ENCODE assay signal across 8 cellular contexts in the genomic region with DNA sequence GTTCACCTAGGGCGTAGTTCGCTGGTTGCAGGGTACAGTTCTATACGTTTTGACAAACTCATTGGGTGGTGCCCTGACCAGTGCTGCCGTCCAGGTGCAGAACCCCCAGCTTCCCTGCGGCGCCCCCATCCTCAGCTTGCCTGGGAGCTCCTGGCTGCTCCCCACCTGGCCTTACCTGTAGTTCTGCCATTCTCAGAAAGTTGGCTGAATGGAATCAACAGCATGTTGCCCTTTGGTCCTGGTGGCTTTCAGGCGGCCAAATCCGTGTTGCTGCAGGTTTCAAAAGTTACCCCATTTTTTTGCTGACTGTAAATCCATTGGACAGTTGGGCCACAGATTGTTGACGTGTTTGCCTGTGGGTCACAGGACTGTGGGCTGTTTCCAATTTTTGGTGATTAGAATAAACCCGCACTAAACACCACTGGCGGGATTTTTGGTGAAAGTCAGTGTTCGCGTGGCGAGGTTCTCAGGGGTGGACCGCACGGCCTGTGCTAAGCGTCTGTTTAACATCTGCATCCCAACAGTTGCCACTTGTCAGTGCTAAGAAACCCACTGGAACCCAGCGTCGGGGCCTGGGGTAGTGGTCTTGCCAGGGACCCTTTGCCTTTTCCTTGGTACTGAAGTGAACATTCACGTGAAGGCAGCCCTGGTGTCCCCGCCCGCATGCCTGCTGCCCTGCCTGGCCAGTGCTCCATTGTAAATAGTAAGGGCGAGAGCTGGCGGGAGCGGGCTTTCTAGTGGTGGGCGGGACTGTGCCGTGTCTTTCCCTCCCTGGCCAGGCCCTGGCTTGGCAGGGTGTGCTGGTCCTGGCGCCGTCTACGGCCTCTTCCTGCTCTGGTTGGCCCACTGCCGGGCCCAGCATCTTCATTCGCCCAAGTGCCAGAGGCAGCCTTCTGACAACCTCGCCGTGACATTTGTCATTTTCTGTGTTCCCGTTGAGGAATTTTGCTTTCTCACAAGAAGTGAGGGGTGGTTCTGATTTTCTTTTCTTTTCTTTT. TPM values are rescaled to one million over a fixed set of nuclear protein-coding genes. Genes with fewer than 3 reads are reported as not detected.
DNase-seq lines count a peak whose midpoint lies in the region; ATAC-seq, FAIRE-seq and TF ChIP-seq lines count a peak whose summit lies in the region.

No MANE protein-coding gene starts in this region.

- 20% methylated on average over 24 of the region's 35 CpGs for WGBS in HepG2 (ENCODE audit: low lambda C conversion rate)

- no peak overlapping the region for H3K4me3 ChIP-seq in CD4-positive, alpha-beta memory T cell (ENCODE audit: low read length in 2 of 2)
- H3K4me3 ChIP-seq in astrocyte (ENCODE audit: insufficient read depth, low read depth, low read length) (peak overlapping the region; percentile 17), HepG2 (replicated peaks in 1 of 3; ENCODE audit: insufficient read depth in 1 of 3, low read depth in 2 of 3, low read length in 3 of 3) (peak overlapping the region; percentile 18 to 58 (median 20); a peak in 5 of 6 replicates), tibial artery (no peak overlapping the region)

- H4K20me1 ChIP-seq in astrocyte (ENCODE audit: insufficient read depth, low read length): peaks cover 68% of the 10 kb centered on the region
- H4K20me1 ChIP-seq in HepG2 (ENCODE audit: insufficient read depth, low read length): peaks cover 21% of the 10 kb centered on the region

- CTCF ChIA-PET in CD4-positive, alpha-beta memory T cell (lab: Charles Lee; ENCODE audit: partially characterized antibody): interaction anchor here (1.0 kb wide), 1 partner anchor 24 kb away, joined by 3 read pairs; no protein-coding TSS in a partner anchor
- CTCF ChIA-PET in HepG2 (lab: Yijun Ruan, JAX; ENCODE audit: low intra/inter-chr PET ratio, low total read pairs): no interaction called here

- BruUV-seq in HepG2 (replicated peaks; lab: Mats Ljungman, UMichigan): no TSS peak

- H3K9me3 ChIP-seq in CD4-positive, alpha-beta memory T cell (ENCODE audit: control insufficient read depth in 1 of 2, low read length in 2 of 2): no peaks in the 10 kb centered on the region
- H3K9me3 ChIP-seq in astrocyte (ENCODE audit: insufficient read depth, low read depth, low read length) (no peaks in the 10 kb centered on the region), HepG2 (ENCODE audit: low read length) (no peaks in the 10 kb centered on the region), tibial artery (no peaks in the 10 kb centered on the region)

- H3K79me2 ChIP-seq in astrocyte (ENCODE audit: insufficient read depth, low read length) (peaks cover 76% of the 10 kb centered on the region), HepG2 (ENCODE audit: insufficient read depth, low read length) (peaks cover 66% of the 10 kb centered on the region)

- peaks cover 0 to 4% of the 10 kb centered on the region in 2 donors for H3K36me3 Mint-ChIP-seq in CD4-positive, alpha-beta memory T cell
- H3K36me3 Mint-ChIP-seq in astrocyte (ENCODE audit: low read depth, unreplicated experiment): no peaks in the 10 kb centered on the region

- DNase-seq in CD4-positive, alpha-beta memory T cell: no peak
- DNase-seq in LoVo (ENCODE audit: low spot score) (peak; percentile 43), astrocyte (ENCODE audit: low read depth) (peak; percentile 62), HepG2 (ENCODE audit: low spot score) (peak; percentile 79), tibial artery (peak; percentile 86 to 96), NCI-H1048 (lab: John Stamatoyannopoulos, UW) (no peak)

- no peaks in the 10 kb centered on the region for H3K27me3 ChIP-seq in CD4-positive, alpha-beta memory T cell (ENCODE audit: insufficient read depth, low read length)
- H3K27me3 ChIP-seq in astrocyte (ENCODE audit: insufficient read depth, low read length): no peaks in the 10 kb centered on the region
- no peaks in the 10 kb centered on the region; a peak in 1 of 5 replicates for H3K27me3 ChIP-seq in HepG2 (ENCODE audit: control insufficient read depth in 1 of 2, insufficient read depth in 2 of 2, low read length in 2 of 2)
- H3K27me3 ChIP-seq in tibial artery: no peaks in the 10 kb centered on the region

- peak; percentile 38 for ATAC-seq in HepG2
- ATAC-seq in HG02642 (IDR thresholded peaks at IDR 0.05; ENCODE audit: poor library complexity, unreplicated experiment): no peak
- no peak for ATAC-seq in GM21526 (IDR thresholded peaks at IDR 0.05; ENCODE audit: low FRiP score, unreplicated experiment)

- H3K4me1 ChIP-seq in CD4-positive, alpha-beta memory T cell (ENCODE audit: insufficient read depth, low read length): peaks cover 63% of the 10 kb centered on the region
- peaks cover 51% of the 10 kb centered on the region for H3K4me1 ChIP-seq in astrocyte (ENCODE audit: insufficient read depth, low read length)
- peaks cover 66% of the 10 kb centered on the region for H3K4me1 ChIP-seq in HepG2 (ENCODE audit: insufficient read depth, low read length)
- H3K4me1 ChIP-seq in tibial artery: peaks cover 6 to 85% (median 61%) of the 10 kb centered on the region in 4 donors

- peak overlapping the region in 4 of 7 donors; percentile 51 to 84 (median 74) for H3K27ac Mint-ChIP-seq in CD4-positive, alpha-beta memory T cell
- H3K27ac Mint-ChIP-seq in astrocyte (ENCODE audit: unreplicated experiment): peak overlapping the region; percentile 97

- H3K27me3 Mint-ChIP-seq in CD4-positive, alpha-beta memory T cell: no peaks in the 10 kb centered on the region
- no peaks in the 10 kb centered on the region for H3K27me3 Mint-ChIP-seq in astrocyte (ENCODE audit: low read depth, unreplicated experiment)

- TF ChIP-seq POLR2A in HepG2 (IDR thresholded peaks at IDR 0.05; ENCODE audit: insufficient read depth in 1 of 2, low read depth in 2 of 2, low read length in 2 of 2): peak; percentile 60 to 63; a peak in 3 of 4 replicates

- H3K4me2 ChIP-seq in astrocyte (ENCODE audit: low read length) (peak overlapping the region; percentile 81), HepG2 (ENCODE audit: low read depth, low read length) (peak overlapping the region; percentile 79)

- H3K9me3 Mint-ChIP-seq in CD4-positive, alpha-beta memory T cell: no peaks in the 10 kb centered on the region
- H3K9me3 Mint-ChIP-seq in astrocyte (ENCODE audit: unreplicated experiment): no peaks in the 10 kb centered on the region

- H3K9ac ChIP-seq in astrocyte (ENCODE audit: low read length) (peak overlapping the region; percentile 40), HepG2 (ENCODE audit: insufficient read depth, low read depth, low read length) (peak overlapping the region; percentile 50)

- H3K4me1 Mint-ChIP-seq in CD4-positive, alpha-beta memory T cell: peaks cover 11 to 60% (median 32%) of the 10 kb centered on the region in 4 donors
- peaks cover 30% of the 10 kb centered on the region for H3K4me1 Mint-ChIP-seq in astrocyte (ENCODE audit: low read depth, unreplicated experiment)

- TF ChIP-seq RAD21 in HepG2 (CRISPR knock-in tag; IDR thresholded peaks at IDR 0.05): no peak

- intact Hi-C loops in CD4-positive, alpha-beta memory T cell (cut with micrococcal nuclease): no loop called here
- intact Hi-C loops in HepG2 (cut with micrococcal nuclease; ENCODE audit: unreplicated experiment) (no loop called here), tibial artery (cut with DNase I; ENCODE audit: low total_unique reads) (loop anchor here (5.0 kb wide), 1 partner anchor 70 kb away; a partner anchor contains a TSS)

- no peak overlapping the region for H3K27ac ChIP-seq in CD4-positive, alpha-beta memory T cell (ENCODE audit: low read depth, low read length)
- peak overlapping the region; percentile 91 for H3K27ac ChIP-seq in astrocyte (ENCODE audit: low read depth, low read length)
- H3K27ac ChIP-seq in HepG2 (ENCODE audit: extremely low read length, insufficient read depth, low read length): peak overlapping the region; percentile 96
- H3K27ac ChIP-seq in tibial artery: peak overlapping the region; percentile 76 to 90

- TF ChIP-seq CTCF in astrocyte (IDR thresholded peaks at IDR 0.05; ENCODE audit: insufficient read depth, low read depth, low read length): no peak
- peak; percentile 18; the same call in 1 of the 2 replicates for TF ChIP-seq CTCF in HepG2 (CRISPR knock-in tag; IDR thresholded peaks at IDR 0.05)
- no peak for TF ChIP-seq CTCF in tibial artery (IDR thresholded peaks at IDR 0.05)

- no peak for FAIRE-seq in astrocyte (lab: Jason Lieb, UNC)
- FAIRE-seq in HepG2 (lab: Jason Lieb, UNC): no peak

- peak overlapping the region in 7 of 8 donors; percentile 7 to 63 (median 39) for H3K4me3 Mint-ChIP-seq in CD4-positive, alpha-beta memory T cell
- H3K4me3 Mint-ChIP-seq in astrocyte (ENCODE audit: unreplicated experiment): peak overlapping the region; percentile 60

- H3K36me3 ChIP-seq in CD4-positive, alpha-beta memory T cell (ENCODE audit: insufficient read depth, low read length): no peaks in the 10 kb centered on the region
- H3K36me3 ChIP-seq in astrocyte (ENCODE audit: insufficient read depth, low read length): no peaks in the 10 kb centered on the region
- no peaks in the 10 kb centered on the region for H3K36me3 ChIP-seq in HepG2 (replicated peaks in 1 of 2; ENCODE audit: control insufficient read depth in 1 of 2, insufficient read depth in 2 of 2, low read length in 2 of 2)
- H3K36me3 ChIP-seq in tibial artery: no peaks in the 10 kb centered on the region

- in situ Hi-C loops in HepG2 (cut with HindIII; ENCODE audit: extremely low pct_ligation_motif_present, low pct_unique_long_range_greater_than_20kb): no loop called here

- H2AFZ ChIP-seq in astrocyte (ENCODE audit: low read depth, low read length) (no peak overlapping the region), HepG2 (ENCODE audit: low read length) (no peak overlapping the region)

- POLR2A ChIA-PET in CD4-positive, alpha-beta memory T cell (lab: Charles Lee; ENCODE audit: partially characterized antibody): no interaction called here
- POLR2A ChIA-PET in HepG2 (lab: Yijun Ruan, JAX): interaction anchor here (1.4 kb wide), 1 partner anchor 68 kb away, joined by 3 read pairs; no protein-coding TSS in a partner anchor

- TF ChIP-seq EP300 in HepG2 (IDR thresholded peaks at IDR 0.05; ENCODE audit: low read depth in 2 of 2, low read length in 2 of 2) (no peak), HepG2 (CRISPR knock-in tag; IDR thresholded peaks at IDR 0.05; ENCODE audit: borderline replicate concordance) (no peak)

RNA-seq across cellular contexts. Expression of a gene that starts 3.3 kb away (rescaled TPM):
- 10 to 100 TPM; 29.6 to 29.9 TPM for total RNA-seq in CD4-positive, alpha-beta memory T cell
- under 1 TPM; 0.03 to 0.94 TPM for polyA plus RNA-seq in CD4-positive, alpha-beta memory T cell
- total RNA-seq in astrocyte: 21.7 and 25.6 TPM in 2 replicates
- total RNA-seq in HepG2 (2016; rRNA removed; fragmentation: Illumina TruSeq; extraction: Trizol): 7.5 and 9.7 TPM in 2 replicates
- 20.6 and 20.7 TPM in 2 replicates for total RNA-seq in HepG2 (2016; cell fraction: cytosol; rRNA removed; fragmentation: Illumina TruSeq; extraction: Trizol; ENCODE audit: low read depth)
- 6.4 and 8.2 TPM in 2 replicates for total RNA-seq in HepG2 (2016; cell fraction: insoluble cytoplasmic fraction; rRNA removed; fragmentation: Illumina TruSeq; extraction: Trizol)
- 12.0 and 15.8 TPM in 2 replicates for total RNA-seq in HepG2 (2016; cell fraction: membrane; rRNA removed; fragmentation: Illumina TruSeq; extraction: Trizol)
- total RNA-seq in HepG2 (2016; cell fraction: nucleus; rRNA removed; fragmentation: Illumina TruSeq; extraction: Trizol): 12.3 and 14.9 TPM in 2 replicates
- 14.6 and 17.9 TPM in 2 replicates for polyA plus RNA-seq in HepG2 (2011; rRNA removed)
- polyA plus RNA-seq in HepG2 (2011; cell fraction: cytosol; rRNA removed): 6.1 and 9.5 TPM in 2 replicates
- polyA plus RNA-seq in HepG2 (2011; cell fraction: nucleus; rRNA removed): 138 and 210 TPM in 2 replicates
- polyA plus RNA-seq in HepG2 (2012): 22.3 and 23.3 TPM in 2 replicates
- polyA plus RNA-seq in HepG2 (2016; cell fraction: cytosol; fragmentation: Illumina TruSeq; extraction: Trizol; ENCODE audit: low read depth): 2.5 and 3.3 TPM in 2 replicates
- 10.5 and 15.3 TPM in 2 replicates for polyA plus RNA-seq in HepG2 (2016; cell fraction: insoluble cytoplasmic fraction; fragmentation: Illumina TruSeq; extraction: Trizol; ENCODE audit: low read depth)
- 7.1 TPM in 2 replicates for polyA plus RNA-seq in HepG2 (2016; cell fraction: membrane; fragmentation: Illumina TruSeq; extraction: Trizol; ENCODE audit: low read depth)
- 76.0 and 84.3 TPM in 2 replicates for polyA plus RNA-seq in HepG2 (2016; cell fraction: nucleus; fragmentation: Illumina TruSeq; extraction: Trizol; ENCODE audit: insufficient read depth, low read depth)
- 36.8 and 45.6 TPM in 2 replicates for polyA minus RNA-seq in HepG2 (2011; rRNA and poly(A)+ RNA removed; ENCODE audit: low replicate concordance)
- polyA minus RNA-seq in HepG2 (2011; cell fraction: cytosol; rRNA and poly(A)+ RNA removed): 21.6 and 26.0 TPM in 2 replicates
- polyA minus RNA-seq in HepG2 (2011; cell fraction: nucleus; rRNA and poly(A)+ RNA removed): 30.1 and 31.9 TPM in 2 replicates

RNA-seq across cellular contexts. Expression of a gene that starts 15.7 kb away (rescaled TPM):
- total RNA-seq in CD4-positive, alpha-beta memory T cell: 10 to 100 TPM; 80.6 to 87.2 TPM
- polyA plus RNA-seq in CD4-positive, alpha-beta memory T cell: 10 to 100 TPM in 1 of 2 donors, 1 to 10 TPM in 1; 6.7 to 58.9 TPM
- total RNA-seq in astrocyte (162 and 167 TPM in 2 replicates), HepG2 (2016; rRNA removed; fragmentation: Illumina TruSeq; extraction: Trizol) (73.5 and 82.6 TPM in 2 replicates)
- total RNA-seq in HepG2 (2016; cell fraction: cytosol; rRNA removed; fragmentation: Illumina TruSeq; extraction: Trizol; ENCODE audit: low read depth): 30.1 and 33.5 TPM in 2 replicates
- total RNA-seq in HepG2 (2016; cell fraction: insoluble cytoplasmic fraction; rRNA removed; fragmentation: Illumina TruSeq; extraction: Trizol): 55.4 and 84.4 TPM in 2 replicates
- 61.4 and 65.9 TPM in 2 replicates for total RNA-seq in HepG2 (2016; cell fraction: membrane; rRNA removed; fragmentation: Illumina TruSeq; extraction: Trizol)
- total RNA-seq in HepG2 (2016; cell fraction: nucleus; rRNA removed; fragmentation: Illumina TruSeq; extraction: Trizol): 44.7 and 54.3 TPM in 2 replicates
- 68.0 and 78.6 TPM in 2 replicates for polyA plus RNA-seq in HepG2 (2011; rRNA removed)
- 50.1 and 66.2 TPM in 2 replicates for polyA plus RNA-seq in HepG2 (2011; cell fraction: cytosol; rRNA removed)
- polyA plus RNA-seq in HepG2 (2011; cell fraction: nucleus; rRNA removed): 236 and 270 TPM in 2 replicates
- 61.5 and 82.7 TPM in 2 replicates for polyA plus RNA-seq in HepG2 (2012)
- 11.6 and 13.9 TPM in 2 replicates for polyA plus RNA-seq in HepG2 (2016; cell fraction: cytosol; fragmentation: Illumina TruSeq; extraction: Trizol; ENCODE audit: low read depth)
- 71.2 and 87.4 TPM in 2 replicates for polyA plus RNA-seq in HepG2 (2016; cell fraction: insoluble cytoplasmic fraction; fragmentation: Illumina TruSeq; extraction: Trizol; ENCODE audit: low read depth)
- 38.5 and 41.5 TPM in 2 replicates for polyA plus RNA-seq in HepG2 (2016; cell fraction: membrane; fragmentation: Illumina TruSeq; extraction: Trizol; ENCODE audit: low read depth)
- 139 and 143 TPM in 2 replicates for polyA plus RNA-seq in HepG2 (2016; cell fraction: nucleus; fragmentation: Illumina TruSeq; extraction: Trizol; ENCODE audit: insufficient read depth, low read depth)
- polyA minus RNA-seq in HepG2 (2011; rRNA and poly(A)+ RNA removed; ENCODE audit: low replicate concordance): 72.3 and 142 TPM in 2 replicates
- 54.0 and 70.6 TPM in 2 replicates for polyA minus RNA-seq in HepG2 (2011; cell fraction: cytosol; rRNA and poly(A)+ RNA removed)
- polyA minus RNA-seq in HepG2 (2011; cell fraction: nucleus; rRNA and poly(A)+ RNA removed): 44.3 and 51.8 TPM in 2 replicates

Comparison
In these comparisons a context has a peak if more than half of its experiments do, and no peak if none do; other contexts are left out.
1. DNase-seq: peak in LoVo (single experiment), astrocyte (single experiment), HepG2 (single experiment) and tibial artery (2 of 2); none in CD4-positive, alpha-beta memory T cell (0 of 5) and NCI-H1048 (single experiment).
2. H3K4me3 ChIP-seq: peak in astrocyte (single experiment) and HepG2 (3 of 3); none in CD4-positive, alpha-beta memory T cell (0 of 2) and tibial artery (0 of 2).